13 cellular contexts compared by ENCODE assay signal in the genomic region with DNA sequence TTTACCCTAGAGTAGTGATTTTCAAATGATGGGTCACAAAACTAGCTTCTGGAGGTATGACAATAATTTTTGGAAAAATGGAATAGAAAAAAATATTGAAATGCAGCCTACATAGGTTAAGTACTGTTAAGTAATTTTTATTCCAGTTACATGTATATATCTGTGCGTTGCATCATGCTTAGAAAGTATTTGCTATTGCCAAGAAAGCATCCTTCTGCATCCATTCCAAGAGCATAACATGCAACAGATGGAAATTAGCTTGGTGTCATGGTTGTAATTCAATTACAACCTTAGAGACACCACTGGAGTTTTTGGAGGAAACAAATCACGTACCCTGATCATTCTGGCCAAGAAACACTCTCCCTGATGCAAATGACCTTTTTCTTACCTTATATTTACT. TPM values are rescaled to one million over a fixed set of nuclear protein-coding genes. Genes with fewer than 3 reads are reported as not detected.
DNase-seq lines count a peak whose midpoint lies in the region; ATAC-seq, FAIRE-seq and TF ChIP-seq lines count a peak whose summit lies in the region.
"Had no signal": no experiment of that assay in that cellular context is flagged by ENCODE, and none has a peak within 500 bp of the region (broad histone marks: within the 10 kb centered on the region; RNA-seq: fewer than 3 reads in every experiment).

No MANE protein-coding gene starts in this region.

- H3K27me3 ChIP-seq in HAP-1 (ENCODE audit: low read depth) = no peaks in the 10 kb centered on the region

- peak overlapping the region; percentile 93 to 94 for H3K27ac ChIP-seq in A549

- CTCF ChIA-PET in A549 (lab: Yijun Ruan, JAX) (interaction anchor here (0.6 to 27.7 kb wide), 22 partner anchors 10 to 150 kb away, joined by 3 to 486 read pairs (median 10); no protein-coding TSS in a partner anchor), Calu3 (lab: Charles Lee) (no interaction called here)
- CTCF ChIA-PET in activated CD8-positive, alpha-beta T cell treated with anti-CD3 and anti-CD28 coated beads, Interleukin-2, amount 10 ng/mL, durations not matched to agents 7 days and 5 days (lab: Charles Lee) = interaction anchor here (0.8 to 4.7 kb wide), 5 partner anchors 11 to 24 kb away, joined by 3 to 39 read pairs (median 4); no protein-coding TSS in a partner anchor

- no peak overlapping the region for H3K27ac Mint-ChIP-seq in Calu3 (ENCODE audit: unreplicated experiment)
- no peak overlapping the region for H3K27ac Mint-ChIP-seq in activated CD8-positive, alpha-beta T cell treated with anti-CD3 and anti-CD28 coated beads, Interleukin-2, amount 10 ng/mL, durations not matched to agents 7 days and 5 days

- peak overlapping the region; percentile 86 for H3K4me3 ChIP-seq in A549
- H3K4me3 ChIP-seq in fibroblast of mammary gland (ENCODE audit: control insufficient read depth, low read depth, low read length) = peak overlapping the region; percentile 81
- H3K4me3 ChIP-seq in HAP-1 = no peak overlapping the region

- DNase-seq in A549 (ENCODE audit: low read depth in 1 of 2, low spot score in 1 of 2) (no peak), Calu3 (no peak), fibroblast of mammary gland (ENCODE audit: low read depth) (no peak), HAP-1 (ENCODE audit: low spot score in 2 of 2) (no peak), Kasumi-1 (lab: John Stamatoyannopoulos, UW) (no peak), NCI-H774 (lab: John Stamatoyannopoulos, UW) (no peak)
- no peak for DNase-seq in activated CD8-positive, alpha-beta T cell treated with anti-CD3 and anti-CD28 coated beads, Interleukin-2, amount 10 ng/mL, durations not matched to agents 7 days and 5 days
- DNase-seq: COR-L47; NCI-H1694; OCI-M1; stimulated activated naive CD4-positive, alpha-beta T cell had no signal

- BruUV-seq in Calu3 (replicated peaks; lab: Mats Ljungman, UMichigan) = no TSS peak

- in situ Hi-C loops in HAP-1 (cut with MboI; ENCODE audit: low sequenced_read_pairs) = no loop called here

- peak overlapping the region; percentile 87 for H3K4me3 Mint-ChIP-seq in Calu3 (ENCODE audit: low read depth, unreplicated experiment)
- H3K4me3 Mint-ChIP-seq in activated CD8-positive, alpha-beta T cell treated with anti-CD3 and anti-CD28 coated beads, Interleukin-2, amount 10 ng/mL, durations not matched to agents 7 days and 5 days = peak overlapping the region; percentile 86

- peaks cover 82% of the 10 kb centered on the region for H3K4me1 ChIP-seq in A549
- H3K4me1 ChIP-seq in HAP-1 = 0 out of 2 replicates have a peak, but pooled peaks cover 3% of the 10 kb centered on the region

- FAIRE-seq in A549 (lab: Jason Lieb, UNC) = peak; percentile 61
- FAIRE-seq: GM12892 had no signal

- H3K9me3 Mint-ChIP-seq in Calu3 (ENCODE audit: low read depth, unreplicated experiment) = no peaks in the 10 kb centered on the region
- H3K9me3 Mint-ChIP-seq in activated CD8-positive, alpha-beta T cell treated with anti-CD3 and anti-CD28 coated beads, Interleukin-2, amount 10 ng/mL, durations not matched to agents 7 days and 5 days (ENCODE audit: insufficient read depth) = no peaks in the 10 kb centered on the region

- no peaks in the 10 kb centered on the region for H3K27me3 Mint-ChIP-seq in Calu3 (ENCODE audit: unreplicated experiment)
- no peaks in the 10 kb centered on the region for H3K27me3 Mint-ChIP-seq in activated CD8-positive, alpha-beta T cell treated with anti-CD3 and anti-CD28 coated beads, Interleukin-2, amount 10 ng/mL, durations not matched to agents 7 days and 5 days (ENCODE audit: low read depth)

- peaks cover 7% of the 10 kb centered on the region; the same call in 1 of the 2 replicates for H3K36me3 ChIP-seq in HAP-1 (replicated peaks)

- H3K36me3 Mint-ChIP-seq in Calu3 (ENCODE audit: insufficient read depth, unreplicated experiment) = peaks cover 25% of the 10 kb centered on the region
- H3K36me3 Mint-ChIP-seq in activated CD8-positive, alpha-beta T cell treated with anti-CD3 and anti-CD28 coated beads, Interleukin-2, amount 10 ng/mL, durations not matched to agents 7 days and 5 days (ENCODE audit: low read depth) = peaks cover 24% of the 10 kb centered on the region

- no peak for ATAC-seq in A549
- ATAC-seq in activated CD8-positive, alpha-beta T cell treated with anti-CD3 and anti-CD28 coated beads, Interleukin-2, amount 10 ng/mL, durations not matched to agents 7 days and 5 days = no peak
- no peak for ATAC-seq in HG02763 (IDR thresholded peaks at IDR 0.05; ENCODE audit: unreplicated experiment)

- peaks cover 27% of the 10 kb centered on the region for H3K4me1 Mint-ChIP-seq in Calu3 (ENCODE audit: low read depth, unreplicated experiment)
- peaks cover 52% of the 10 kb centered on the region for H3K4me1 Mint-ChIP-seq in activated CD8-positive, alpha-beta T cell treated with anti-CD3 and anti-CD28 coated beads, Interleukin-2, amount 10 ng/mL, durations not matched to agents 7 days and 5 days (ENCODE audit: low read depth)

- TF ChIP-seq CTCF in A549 (IDR thresholded peaks at IDR 0.05) (no peak), Calu3 (IDR thresholded peaks at IDR 0.05; ENCODE audit: unreplicated experiment) (no peak), fibroblast of mammary gland (conservative IDR thresholded peaks at IDR 0.05; ENCODE audit: control insufficient read depth, insufficient read depth, low read depth, low read length) (no peak)

- no peak for TF ChIP-seq EP300 in A549 (IDR thresholded peaks at IDR 0.05)

- H3K4me2 ChIP-seq in A549 = peak overlapping the region; percentile 78

- POLR2A ChIA-PET in A549 (lab: Yijun Ruan, JAX) = interaction anchor here (2.8 to 3.0 kb wide), 3 partner anchors 8 to 25 kb away, joined by 14 to 27 read pairs (median 24); no protein-coding TSS in a partner anchor
- POLR2A ChIA-PET in activated CD8-positive, alpha-beta T cell treated with anti-CD3 and anti-CD28 coated beads, Interleukin-2, amount 10 ng/mL, durations not matched to agents 7 days and 5 days (lab: Charles Lee) = no interaction called here

- TF ChIP-seq RAD21 in A549 (conservative IDR thresholded peaks at IDR 0.05 in 1 of 2, IDR thresholded peaks at IDR 0.05 in 1 of 2) = no peak

- intact Hi-C loops in Calu3 (cut with micrococcal nuclease; ENCODE audit: unreplicated experiment) = no loop called here

- WGBS in A549 (ENCODE audit: missing lambda C conversion rate) = 90% methylated on average over 2 of the region's 2 CpGs

- no peak for TF ChIP-seq POLR2A in A549 (IDR thresholded peaks at IDR 0.05; ENCODE audit: low read length)

- no peaks in the 10 kb centered on the region for H3K9me3 ChIP-seq in A549
- H3K9me3 ChIP-seq in HAP-1 = no peaks in the 10 kb centered on the region

TF ChIP-seq in A549, 52 proteins besides CTCF, POLR2A, EP300 and RAD21:
- no peak for TF ChIP-seq RCOR1 (IDR thresholded peaks at IDR 0.05; ENCODE audit: low read depth, low read length)
- peak in 1 of 2 experiments; percentile 31; a peak in 1 of 4 replicates for TF ChIP-seq CEBPB (IDR thresholded peaks at IDR 0.05)

RNA-seq across cellular contexts. Expression of a gene that starts 1.7 kb away (rescaled TPM):
- polyA plus RNA-seq in A549 (2011; rRNA removed) (1,636 and 1,761 TPM in 2 replicates), A549 (2017; fragmentation: RNase III; extraction: RNeasy Plus Mini Kit Qiagen cat#74134 plus additional on column Dnase treatment) (4,339 to 6,918 TPM (median 6,205 TPM) in 3 replicates)
- polyA plus RNA-seq in A549 (2012; cell fraction: cytosol; rRNA removed) = 1,617 and 1,738 TPM in 2 replicates
- polyA plus RNA-seq in A549 (2012; cell fraction: nucleus; rRNA removed) = 1,542 and 1,798 TPM in 2 replicates
- 620 and 678 TPM in 2 replicates for polyA minus RNA-seq in A549 (2011; rRNA and poly(A)+ RNA removed)
- total RNA-seq in Calu3 (2022) = 115 and 139 TPM in 2 replicates
- 100 to 1,000 TPM in 1 of 2 experiments, 10 to 100 TPM in 1; 99.8 to 101 TPM for total RNA-seq in activated CD8-positive, alpha-beta T cell treated with anti-CD3 and anti-CD28 coated beads, Interleukin-2, amount 10 ng/mL, durations not matched to agents 7 days and 5 days
